Comparison of ENCODE assay signal across 1 cellular context in the genomic region with DNA sequence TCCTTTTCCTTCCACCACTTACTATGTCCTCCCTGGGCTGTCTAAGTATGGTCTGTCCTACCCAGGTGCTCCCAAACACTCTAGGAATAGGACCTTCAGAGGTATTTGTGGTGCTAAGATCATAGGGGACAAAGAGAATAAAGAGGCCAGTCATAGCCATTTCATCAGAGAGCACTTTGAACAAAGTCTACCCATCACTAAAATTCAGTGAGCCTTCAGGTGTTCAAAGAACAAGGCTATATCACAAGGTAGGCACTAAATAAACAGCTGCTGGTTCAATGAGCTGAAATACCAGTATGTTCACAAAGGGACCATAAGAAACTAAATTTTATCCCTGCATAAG.
TF ChIP-seq lines count a peak whose summit lies in the region.

No MANE protein-coding gene starts in this region.

TF ChIP-seq in HepG2, 621 proteins besides CTCF, POLR2A, EP300 and RAD21 (continued from another document and continues in another):
- TF ChIP-seq, protein P1, sequence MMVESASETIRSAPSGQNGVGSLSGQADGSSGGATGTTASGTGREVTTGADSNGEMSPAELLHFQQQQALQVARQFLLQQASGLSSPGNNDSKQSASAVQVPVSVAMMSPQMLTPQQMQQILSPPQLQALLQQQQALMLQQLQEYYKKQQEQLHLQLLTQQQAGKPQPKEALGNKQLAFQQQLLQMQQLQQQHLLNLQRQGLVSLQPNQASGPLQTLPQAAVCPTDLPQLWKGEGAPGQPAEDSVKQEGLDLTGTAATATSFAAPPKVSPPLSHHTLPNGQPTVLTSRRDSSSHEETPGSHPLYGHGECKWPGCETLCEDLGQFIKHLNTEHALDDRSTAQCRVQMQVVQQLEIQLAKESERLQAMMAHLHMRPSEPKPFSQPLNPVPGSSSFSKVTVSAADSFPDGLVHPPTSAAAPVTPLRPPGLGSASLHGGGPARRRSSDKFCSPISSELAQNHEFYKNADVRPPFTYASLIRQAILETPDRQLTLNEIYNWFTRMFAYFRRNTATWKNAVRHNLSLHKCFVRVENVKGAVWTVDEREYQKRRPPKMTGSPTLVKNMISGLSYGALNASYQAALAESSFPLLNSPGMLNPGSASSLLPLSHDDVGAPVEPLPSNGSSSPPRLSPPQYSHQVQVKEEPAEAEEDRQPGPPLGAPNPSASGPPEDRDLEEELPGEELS (CRISPR knock-in tag; IDR thresholded peaks at IDR 0.05), result peak; percentile 26; the same call in 1 of the 2 replicates
- TF ChIP-seq, protein P2, sequence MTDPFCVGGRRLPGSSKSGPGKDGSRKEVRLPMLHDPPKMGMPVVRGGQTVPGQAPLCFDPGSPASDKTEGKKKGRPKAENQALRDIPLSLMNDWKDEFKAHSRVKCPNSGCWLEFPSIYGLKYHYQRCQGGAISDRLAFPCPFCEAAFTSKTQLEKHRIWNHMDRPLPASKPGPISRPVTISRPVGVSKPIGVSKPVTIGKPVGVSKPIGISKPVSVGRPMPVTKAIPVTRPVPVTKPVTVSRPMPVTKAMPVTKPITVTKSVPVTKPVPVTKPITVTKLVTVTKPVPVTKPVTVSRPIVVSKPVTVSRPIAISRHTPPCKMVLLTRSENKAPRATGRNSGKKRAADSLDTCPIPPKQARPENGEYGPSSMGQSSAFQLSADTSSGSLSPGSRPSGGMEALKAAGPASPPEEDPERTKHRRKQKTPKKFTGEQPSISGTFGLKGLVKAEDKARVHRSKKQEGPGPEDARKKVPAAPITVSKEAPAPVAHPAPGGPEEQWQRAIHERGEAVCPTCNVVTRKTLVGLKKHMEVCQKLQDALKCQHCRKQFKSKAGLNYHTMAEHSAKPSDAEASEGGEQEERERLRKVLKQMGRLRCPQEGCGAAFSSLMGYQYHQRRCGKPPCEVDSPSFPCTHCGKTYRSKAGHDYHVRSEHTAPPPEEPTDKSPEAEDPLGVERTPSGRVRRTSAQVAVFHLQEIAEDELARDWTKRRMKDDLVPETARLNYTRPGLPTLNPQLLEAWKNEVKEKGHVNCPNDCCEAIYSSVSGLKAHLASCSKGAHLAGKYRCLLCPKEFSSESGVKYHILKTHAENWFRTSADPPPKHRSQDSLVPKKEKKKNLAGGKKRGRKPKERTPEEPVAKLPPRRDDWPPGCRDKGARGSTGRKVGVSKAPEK (CRISPR knock-in tag; IDR thresholded peaks at IDR 0.05; ENCODE audit: borderline replicate concordance), result no peak
- TF ChIP-seq ZC3H13 (CRISPR knock-in tag; IDR thresholded peaks at IDR 0.05) (no peak), ATRX (CRISPR knock-in tag; IDR thresholded peaks at IDR 0.05; ENCODE audit: borderline replicate concordance) (no peak), PPARG (CRISPR knock-in tag; conservative IDR thresholded peaks at IDR 0.05) (no peak; the same call in 1 of the 2 replicates), GZF1 (CRISPR knock-in tag; IDR thresholded peaks at IDR 0.05) (no peak), RARA (CRISPR knock-in tag; IDR thresholded peaks at IDR 0.05) (peak; percentile 32; the same call in 1 of the 2 replicates), ZNF577 (CRISPR knock-in tag; IDR thresholded peaks at IDR 0.05; ENCODE audit: borderline replicate concordance, low read depth) (no peak), MAFF (IDR thresholded peaks at IDR 0.05; ENCODE audit: low read depth, low read length) (no peak), CREM (IDR thresholded peaks at IDR 0.05) (no peak), CREM (CRISPR knock-in tag; IDR thresholded peaks at IDR 0.05) (no peak), KMT2B (CRISPR knock-in tag; IDR thresholded peaks at IDR 0.05) (no peak), ZFP90 (CRISPR knock-in tag; IDR thresholded peaks at IDR 0.05; ENCODE audit: borderline replicate concordance) (no peak), NFYB (CRISPR knock-in tag; IDR thresholded peaks at IDR 0.05) (no peak), ZNF143 (CRISPR knock-in tag; IDR thresholded peaks at IDR 0.05) (no peak), SETDB1 (CRISPR knock-in tag; IDR thresholded peaks at IDR 0.05; ENCODE audit: borderline replicate concordance) (no peak), CEBPG (CRISPR knock-in tag; IDR thresholded peaks at IDR 0.05) (peak; percentile 54), NR2F1 (CRISPR knock-in tag; IDR thresholded peaks at IDR 0.05) (no peak), ZNF263 (CRISPR knock-in tag; IDR thresholded peaks at IDR 0.05) (peak; percentile 90), LCORL (IDR thresholded peaks at IDR 0.05) (no peak), LCORL (CRISPR knock-in tag; IDR thresholded peaks at IDR 0.05) (peak; percentile 36; the same call in 1 of the 2 replicates), ARHGAP35 (CRISPR knock-in tag; IDR thresholded peaks at IDR 0.05; ENCODE audit: borderline replicate concordance) (no peak), KDM1A (CRISPR knock-in tag; IDR thresholded peaks at IDR 0.05) (no peak), ZEB1 (IDR thresholded peaks at IDR 0.05; ENCODE audit: insufficient replicate concordance, low read depth) (peak; percentile 97), MTF2 (CRISPR knock-in tag; IDR thresholded peaks at IDR 0.05; ENCODE audit: borderline replicate concordance) (no peak), ZNF614 (CRISPR knock-in tag; IDR thresholded peaks at IDR 0.05; ENCODE audit: borderline replicate concordance) (0 out of 2 replicates have a peak, but pooled peaks have one; percentile 16), DNMT3B (CRISPR knock-in tag; conservative IDR thresholded peaks at IDR 0.05) (no peak), ZNF30 (CRISPR knock-in tag; IDR thresholded peaks at IDR 0.05) (no peak), CC2D1A (CRISPR knock-in tag; IDR thresholded peaks at IDR 0.05) (no peak), ZZZ3 (CRISPR knock-in tag; IDR thresholded peaks at IDR 0.05; ENCODE audit: borderline replicate concordance) (no peak)
- TF ChIP-seq, protein P3, sequence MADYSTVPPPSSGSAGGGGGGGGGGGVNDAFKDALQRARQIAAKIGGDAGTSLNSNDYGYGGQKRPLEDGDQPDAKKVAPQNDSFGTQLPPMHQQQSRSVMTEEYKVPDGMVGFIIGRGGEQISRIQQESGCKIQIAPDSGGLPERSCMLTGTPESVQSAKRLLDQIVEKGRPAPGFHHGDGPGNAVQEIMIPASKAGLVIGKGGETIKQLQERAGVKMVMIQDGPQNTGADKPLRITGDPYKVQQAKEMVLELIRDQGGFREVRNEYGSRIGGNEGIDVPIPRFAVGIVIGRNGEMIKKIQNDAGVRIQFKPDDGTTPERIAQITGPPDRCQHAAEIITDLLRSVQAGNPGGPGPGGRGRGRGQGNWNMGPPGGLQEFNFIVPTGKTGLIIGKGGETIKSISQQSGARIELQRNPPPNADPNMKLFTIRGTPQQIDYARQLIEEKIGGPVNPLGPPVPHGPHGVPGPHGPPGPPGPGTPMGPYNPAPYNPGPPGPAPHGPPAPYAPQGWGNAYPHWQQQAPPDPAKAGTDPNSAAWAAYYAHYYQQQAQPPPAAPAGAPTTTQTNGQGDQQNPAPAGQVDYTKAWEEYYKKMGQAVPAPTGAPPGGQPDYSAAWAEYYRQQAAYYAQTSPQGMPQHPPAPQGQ (CRISPR knock-in tag; IDR thresholded peaks at IDR 0.05; ENCODE audit: borderline replicate concordance), result no peak
- TF ChIP-seq, protein P4, sequence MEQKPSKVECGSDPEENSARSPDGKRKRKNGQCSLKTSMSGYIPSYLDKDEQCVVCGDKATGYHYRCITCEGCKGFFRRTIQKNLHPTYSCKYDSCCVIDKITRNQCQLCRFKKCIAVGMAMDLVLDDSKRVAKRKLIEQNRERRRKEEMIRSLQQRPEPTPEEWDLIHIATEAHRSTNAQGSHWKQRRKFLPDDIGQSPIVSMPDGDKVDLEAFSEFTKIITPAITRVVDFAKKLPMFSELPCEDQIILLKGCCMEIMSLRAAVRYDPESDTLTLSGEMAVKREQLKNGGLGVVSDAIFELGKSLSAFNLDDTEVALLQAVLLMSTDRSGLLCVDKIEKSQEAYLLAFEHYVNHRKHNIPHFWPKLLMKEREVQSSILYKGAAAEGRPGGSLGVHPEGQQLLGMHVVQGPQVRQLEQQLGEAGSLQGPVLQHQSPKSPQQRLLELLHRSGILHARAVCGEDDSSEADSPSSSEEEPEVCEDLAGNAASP (CRISPR knock-in tag; IDR thresholded peaks at IDR 0.05; ENCODE audit: borderline replicate concordance), result no peak
- TF ChIP-seq, protein P5, sequence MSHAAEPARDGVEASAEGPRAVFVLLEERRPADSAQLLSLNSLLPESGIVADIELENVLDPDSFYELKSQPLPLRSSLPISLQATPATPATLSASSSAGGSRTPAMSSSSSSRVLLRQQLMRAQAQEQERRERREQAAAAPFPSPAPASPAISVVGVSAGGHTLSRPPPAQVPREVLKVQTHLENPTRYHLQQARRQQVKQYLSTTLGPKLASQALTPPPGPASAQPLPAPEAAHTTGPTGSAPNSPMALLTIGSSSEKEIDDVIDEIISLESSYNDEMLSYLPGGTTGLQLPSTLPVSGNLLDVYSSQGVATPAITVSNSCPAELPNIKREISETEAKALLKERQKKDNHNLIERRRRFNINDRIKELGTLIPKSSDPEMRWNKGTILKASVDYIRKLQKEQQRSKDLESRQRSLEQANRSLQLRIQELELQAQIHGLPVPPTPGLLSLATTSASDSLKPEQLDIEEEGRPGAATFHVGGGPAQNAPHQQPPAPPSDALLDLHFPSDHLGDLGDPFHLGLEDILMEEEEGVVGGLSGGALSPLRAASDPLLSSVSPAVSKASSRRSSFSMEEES (CRISPR knock-in tag; IDR thresholded peaks at IDR 0.05), result peak; percentile 23; the same call in 1 of the 2 replicates
- TF ChIP-seq, protein P6, sequence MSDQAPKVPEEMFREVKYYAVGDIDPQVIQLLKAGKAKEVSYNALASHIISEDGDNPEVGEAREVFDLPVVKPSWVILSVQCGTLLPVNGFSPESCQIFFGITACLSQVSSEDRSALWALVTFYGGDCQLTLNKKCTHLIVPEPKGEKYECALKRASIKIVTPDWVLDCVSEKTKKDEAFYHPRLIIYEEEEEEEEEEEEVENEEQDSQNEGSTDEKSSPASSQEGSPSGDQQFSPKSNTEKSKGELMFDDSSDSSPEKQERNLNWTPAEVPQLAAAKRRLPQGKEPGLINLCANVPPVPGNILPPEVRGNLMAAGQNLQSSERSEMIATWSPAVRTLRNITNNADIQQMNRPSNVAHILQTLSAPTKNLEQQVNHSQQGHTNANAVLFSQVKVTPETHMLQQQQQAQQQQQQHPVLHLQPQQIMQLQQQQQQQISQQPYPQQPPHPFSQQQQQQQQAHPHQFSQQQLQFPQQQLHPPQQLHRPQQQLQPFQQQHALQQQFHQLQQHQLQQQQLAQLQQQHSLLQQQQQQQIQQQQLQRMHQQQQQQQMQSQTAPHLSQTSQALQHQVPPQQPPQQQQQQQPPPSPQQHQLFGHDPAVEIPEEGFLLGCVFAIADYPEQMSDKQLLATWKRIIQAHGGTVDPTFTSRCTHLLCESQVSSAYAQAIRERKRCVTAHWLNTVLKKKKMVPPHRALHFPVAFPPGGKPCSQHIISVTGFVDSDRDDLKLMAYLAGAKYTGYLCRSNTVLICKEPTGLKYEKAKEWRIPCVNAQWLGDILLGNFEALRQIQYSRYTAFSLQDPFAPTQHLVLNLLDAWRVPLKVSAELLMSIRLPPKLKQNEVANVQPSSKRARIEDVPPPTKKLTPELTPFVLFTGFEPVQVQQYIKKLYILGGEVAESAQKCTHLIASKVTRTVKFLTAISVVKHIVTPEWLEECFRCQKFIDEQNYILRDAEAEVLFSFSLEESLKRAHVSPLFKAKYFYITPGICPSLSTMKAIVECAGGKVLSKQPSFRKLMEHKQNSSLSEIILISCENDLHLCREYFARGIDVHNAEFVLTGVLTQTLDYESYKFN (CRISPR knock-in tag; conservative IDR thresholded peaks at IDR 0.05), result peak; percentile 69
- TF ChIP-seq, protein P7, sequence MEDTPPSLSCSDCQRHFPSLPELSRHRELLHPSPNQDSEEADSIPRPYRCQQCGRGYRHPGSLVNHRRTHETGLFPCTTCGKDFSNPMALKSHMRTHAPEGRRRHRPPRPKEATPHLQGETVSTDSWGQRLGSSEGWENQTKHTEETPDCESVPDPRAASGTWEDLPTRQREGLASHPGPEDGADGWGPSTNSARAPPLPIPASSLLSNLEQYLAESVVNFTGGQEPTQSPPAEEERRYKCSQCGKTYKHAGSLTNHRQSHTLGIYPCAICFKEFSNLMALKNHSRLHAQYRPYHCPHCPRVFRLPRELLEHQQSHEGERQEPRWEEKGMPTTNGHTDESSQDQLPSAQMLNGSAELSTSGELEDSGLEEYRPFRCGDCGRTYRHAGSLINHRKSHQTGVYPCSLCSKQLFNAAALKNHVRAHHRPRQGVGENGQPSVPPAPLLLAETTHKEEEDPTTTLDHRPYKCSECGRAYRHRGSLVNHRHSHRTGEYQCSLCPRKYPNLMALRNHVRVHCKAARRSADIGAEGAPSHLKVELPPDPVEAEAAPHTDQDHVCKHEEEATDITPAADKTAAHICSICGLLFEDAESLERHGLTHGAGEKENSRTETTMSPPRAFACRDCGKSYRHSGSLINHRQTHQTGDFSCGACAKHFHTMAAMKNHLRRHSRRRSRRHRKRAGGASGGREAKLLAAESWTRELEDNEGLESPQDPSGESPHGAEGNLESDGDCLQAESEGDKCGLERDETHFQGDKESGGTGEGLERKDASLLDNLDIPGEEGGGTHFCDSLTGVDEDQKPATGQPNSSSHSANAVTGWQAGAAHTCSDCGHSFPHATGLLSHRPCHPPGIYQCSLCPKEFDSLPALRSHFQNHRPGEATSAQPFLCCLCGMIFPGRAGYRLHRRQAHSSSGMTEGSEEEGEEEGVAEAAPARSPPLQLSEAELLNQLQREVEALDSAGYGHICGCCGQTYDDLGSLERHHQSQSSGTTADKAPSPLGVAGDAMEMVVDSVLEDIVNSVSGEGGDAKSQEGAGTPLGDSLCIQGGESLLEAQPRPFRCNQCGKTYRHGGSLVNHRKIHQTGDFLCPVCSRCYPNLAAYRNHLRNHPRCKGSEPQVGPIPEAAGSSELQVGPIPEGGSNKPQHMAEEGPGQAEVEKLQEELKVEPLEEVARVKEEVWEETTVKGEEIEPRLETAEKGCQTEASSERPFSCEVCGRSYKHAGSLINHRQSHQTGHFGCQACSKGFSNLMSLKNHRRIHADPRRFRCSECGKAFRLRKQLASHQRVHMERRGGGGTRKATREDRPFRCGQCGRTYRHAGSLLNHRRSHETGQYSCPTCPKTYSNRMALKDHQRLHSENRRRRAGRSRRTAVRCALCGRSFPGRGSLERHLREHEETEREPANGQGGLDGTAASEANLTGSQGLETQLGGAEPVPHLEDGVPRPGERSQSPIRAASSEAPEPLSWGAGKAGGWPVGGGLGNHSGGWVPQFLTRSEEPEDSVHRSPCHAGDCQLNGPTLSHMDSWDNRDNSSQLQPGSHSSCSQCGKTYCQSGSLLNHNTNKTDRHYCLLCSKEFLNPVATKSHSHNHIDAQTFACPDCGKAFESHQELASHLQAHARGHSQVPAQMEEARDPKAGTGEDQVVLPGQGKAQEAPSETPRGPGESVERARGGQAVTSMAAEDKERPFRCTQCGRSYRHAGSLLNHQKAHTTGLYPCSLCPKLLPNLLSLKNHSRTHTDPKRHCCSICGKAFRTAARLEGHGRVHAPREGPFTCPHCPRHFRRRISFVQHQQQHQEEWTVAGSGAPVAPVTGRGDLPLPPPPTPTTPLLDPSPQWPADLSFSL (CRISPR knock-in tag; IDR thresholded peaks at IDR 0.05), result no peak
- TF ChIP-seq, protein P8, sequence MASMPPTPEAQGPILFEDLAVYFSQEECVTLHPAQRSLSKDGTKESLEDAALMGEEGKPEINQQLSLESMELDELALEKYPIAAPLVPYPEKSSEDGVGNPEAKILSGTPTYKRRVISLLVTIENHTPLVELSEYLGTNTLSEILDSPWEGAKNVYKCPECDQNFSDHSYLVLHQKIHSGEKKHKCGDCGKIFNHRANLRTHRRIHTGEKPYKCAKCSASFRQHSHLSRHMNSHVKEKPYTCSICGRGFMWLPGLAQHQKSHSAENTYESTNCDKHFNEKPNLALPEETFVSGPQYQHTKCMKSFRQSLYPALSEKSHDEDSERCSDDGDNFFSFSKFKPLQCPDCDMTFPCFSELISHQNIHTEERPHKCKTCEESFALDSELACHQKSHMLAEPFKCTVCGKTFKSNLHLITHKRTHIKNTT (CRISPR knock-in tag; IDR thresholded peaks at IDR 0.05), result no peak
